ENCODE assay signal across 1 cellular context in the genomic region with DNA sequence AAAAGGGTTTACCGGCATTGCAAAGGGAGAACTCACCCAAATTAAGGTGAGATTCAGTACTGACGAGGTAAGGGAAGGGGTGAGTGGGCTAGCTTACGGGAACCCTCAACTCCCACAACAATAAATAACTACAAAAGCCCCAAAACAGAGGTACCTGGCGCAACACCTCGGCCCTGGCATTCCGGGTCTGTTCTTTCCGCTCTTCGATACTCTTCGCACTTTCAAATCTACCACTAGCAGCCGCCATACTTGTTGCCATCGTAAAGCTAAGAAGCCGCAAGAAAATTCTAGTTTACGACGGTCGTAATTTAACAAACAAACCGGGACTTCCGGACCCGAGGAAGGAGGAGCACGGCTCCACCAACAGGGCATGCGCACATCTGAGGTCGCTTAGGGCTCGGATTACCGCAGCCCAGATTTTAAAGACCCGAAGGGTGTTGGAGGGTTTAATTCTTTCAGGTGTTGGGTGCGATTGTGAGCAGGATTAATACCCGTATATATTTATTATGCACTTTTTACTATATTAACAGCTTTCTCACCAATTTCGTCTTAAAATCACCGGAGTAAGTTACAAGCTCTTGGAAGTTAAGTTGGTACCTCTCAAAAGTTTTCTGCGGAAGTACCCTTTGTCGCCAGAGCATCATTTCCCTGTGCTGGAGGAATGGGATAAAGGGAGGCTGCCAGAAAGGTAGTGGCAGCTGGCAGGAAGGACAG.
TF ChIP-seq lines count a peak whose summit lies in the region.

A gene (minus strand): TSS at position 268 of the 714 bp plus-strand sequence. CDS start 9 bp downstream, at position 259.

TF ChIP-seq in GM12878, 131 proteins besides CTCF, POLR2A, EP300 and RAD21 (continued from another document):
- no peak; the same call in 1 of the 2 replicates for TF ChIP-seq MTA3 (IDR thresholded peaks at IDR 0.05; ENCODE audit: borderline replicate concordance, low read length)
- TF ChIP-seq MYC (IDR thresholded peaks at IDR 0.05; ENCODE audit: insufficient read depth, insufficient read length, insufficient replicate concordance, low read length, severe bottlenecking) = no peak
- no peak for TF ChIP-seq CHD2 (IDR thresholded peaks at IDR 0.05; ENCODE audit: borderline replicate concordance, low read depth, low read length)
- TF ChIP-seq KLF5 (IDR thresholded peaks at IDR 0.05; ENCODE audit: partially characterized antibody) = peak; percentile 63
- no peak for TF ChIP-seq IRF4 (IDR thresholded peaks at IDR 0.05; ENCODE audit: low read depth, low read length)
- TF ChIP-seq MEF2A (IDR thresholded peaks at IDR 0.05; ENCODE audit: insufficient read depth, low read depth, low read length) = no peak
- TF ChIP-seq TCF3 (IDR thresholded peaks at IDR 0.05; ENCODE audit: borderline replicate concordance, insufficient read depth, low read depth, low read length) = no peak
- no peak; the same call in 1 of the 2 replicates for TF ChIP-seq LARP7 (IDR thresholded peaks at IDR 0.05)
- TF ChIP-seq EZH2 (IDR thresholded peaks at IDR 0.05; ENCODE audit: borderline replicate concordance, control insufficient read depth, low read depth, low read length) = no peak
- TF ChIP-seq SIN3A (IDR thresholded peaks at IDR 0.05; ENCODE audit: low read depth, low read length) = peak; percentile 86; the same call in 1 of the 2 replicates
- TF ChIP-seq JUNB (IDR thresholded peaks at IDR 0.05) = no peak
- peak; percentile 72; the same call in 1 of the 2 replicates for TF ChIP-seq SMAD5 (IDR thresholded peaks at IDR 0.05; ENCODE audit: low read depth)
- no peak for TF ChIP-seq KDM1A (IDR thresholded peaks at IDR 0.05; ENCODE audit: borderline replicate concordance)
- no peak for TF ChIP-seq ZNF274 (IDR thresholded peaks at IDR 0.05; ENCODE audit: insufficient read depth, insufficient read length)
- peak; percentile 97 for TF ChIP-seq YY1 (IDR thresholded peaks at IDR 0.05; ENCODE audit: low read depth, low read length)
- TF ChIP-seq, protein P1, sequence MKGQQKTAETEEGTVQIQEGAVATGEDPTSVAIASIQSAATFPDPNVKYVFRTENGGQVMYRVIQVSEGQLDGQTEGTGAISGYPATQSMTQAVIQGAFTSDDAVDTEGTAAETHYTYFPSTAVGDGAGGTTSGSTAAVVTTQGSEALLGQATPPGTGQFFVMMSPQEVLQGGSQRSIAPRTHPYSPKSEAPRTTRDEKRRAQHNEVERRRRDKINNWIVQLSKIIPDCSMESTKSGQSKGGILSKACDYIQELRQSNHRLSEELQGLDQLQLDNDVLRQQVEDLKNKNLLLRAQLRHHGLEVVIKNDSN (IDR thresholded peaks at IDR 0.05; ENCODE audit: borderline replicate concordance, extremely low read length, insufficient read depth, low read depth, low read length) = no peak
- TF ChIP-seq DPF2 (IDR thresholded peaks at IDR 0.05) = no peak
- TF ChIP-seq ZNF207 (IDR thresholded peaks at IDR 0.05; ENCODE audit: borderline replicate concordance) = peak; percentile 81; the same call in 1 of the 2 replicates
- TF ChIP-seq, protein P2, sequence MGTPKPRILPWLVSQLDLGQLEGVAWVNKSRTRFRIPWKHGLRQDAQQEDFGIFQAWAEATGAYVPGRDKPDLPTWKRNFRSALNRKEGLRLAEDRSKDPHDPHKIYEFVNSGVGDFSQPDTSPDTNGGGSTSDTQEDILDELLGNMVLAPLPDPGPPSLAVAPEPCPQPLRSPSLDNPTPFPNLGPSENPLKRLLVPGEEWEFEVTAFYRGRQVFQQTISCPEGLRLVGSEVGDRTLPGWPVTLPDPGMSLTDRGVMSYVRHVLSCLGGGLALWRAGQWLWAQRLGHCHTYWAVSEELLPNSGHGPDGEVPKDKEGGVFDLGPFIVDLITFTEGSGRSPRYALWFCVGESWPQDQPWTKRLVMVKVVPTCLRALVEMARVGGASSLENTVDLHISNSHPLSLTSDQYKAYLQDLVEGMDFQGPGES (IDR thresholded peaks at IDR 0.05) = no peak
- TF ChIP-seq RFX5 (IDR thresholded peaks at IDR 0.05; ENCODE audit: low read depth, low read length) = no peak
- no peak for TF ChIP-seq ESRRA (IDR thresholded peaks at IDR 0.05; ENCODE audit: low read length)
- no peak for TF ChIP-seq SREBF1 (IDR thresholded peaks at IDR 0.05; ENCODE audit: low read length)
- TF ChIP-seq NRF1 (conservative IDR thresholded peaks at IDR 0.05; ENCODE audit: low read depth, low read length) = no peak
- peak; percentile 70; the same call in 1 of the 2 replicates for TF ChIP-seq CBX5 (IDR thresholded peaks at IDR 0.05; ENCODE audit: low read depth)
- TF ChIP-seq CBX3 (IDR thresholded peaks at IDR 0.05; ENCODE audit: borderline replicate concordance, low read depth) = no peak
- TF ChIP-seq PAX8 (IDR thresholded peaks at IDR 0.05) = peak; percentile 75; the same call in 1 of the 2 replicates
- no peak for TF ChIP-seq PAX5 (IDR thresholded peaks at IDR 0.05; ENCODE audit: borderline replicate concordance, low read depth, low read length)
- TF ChIP-seq RUNX3 (IDR thresholded peaks at IDR 0.05; ENCODE audit: low read length) = peak; percentile 89
- TF ChIP-seq, protein P3, sequence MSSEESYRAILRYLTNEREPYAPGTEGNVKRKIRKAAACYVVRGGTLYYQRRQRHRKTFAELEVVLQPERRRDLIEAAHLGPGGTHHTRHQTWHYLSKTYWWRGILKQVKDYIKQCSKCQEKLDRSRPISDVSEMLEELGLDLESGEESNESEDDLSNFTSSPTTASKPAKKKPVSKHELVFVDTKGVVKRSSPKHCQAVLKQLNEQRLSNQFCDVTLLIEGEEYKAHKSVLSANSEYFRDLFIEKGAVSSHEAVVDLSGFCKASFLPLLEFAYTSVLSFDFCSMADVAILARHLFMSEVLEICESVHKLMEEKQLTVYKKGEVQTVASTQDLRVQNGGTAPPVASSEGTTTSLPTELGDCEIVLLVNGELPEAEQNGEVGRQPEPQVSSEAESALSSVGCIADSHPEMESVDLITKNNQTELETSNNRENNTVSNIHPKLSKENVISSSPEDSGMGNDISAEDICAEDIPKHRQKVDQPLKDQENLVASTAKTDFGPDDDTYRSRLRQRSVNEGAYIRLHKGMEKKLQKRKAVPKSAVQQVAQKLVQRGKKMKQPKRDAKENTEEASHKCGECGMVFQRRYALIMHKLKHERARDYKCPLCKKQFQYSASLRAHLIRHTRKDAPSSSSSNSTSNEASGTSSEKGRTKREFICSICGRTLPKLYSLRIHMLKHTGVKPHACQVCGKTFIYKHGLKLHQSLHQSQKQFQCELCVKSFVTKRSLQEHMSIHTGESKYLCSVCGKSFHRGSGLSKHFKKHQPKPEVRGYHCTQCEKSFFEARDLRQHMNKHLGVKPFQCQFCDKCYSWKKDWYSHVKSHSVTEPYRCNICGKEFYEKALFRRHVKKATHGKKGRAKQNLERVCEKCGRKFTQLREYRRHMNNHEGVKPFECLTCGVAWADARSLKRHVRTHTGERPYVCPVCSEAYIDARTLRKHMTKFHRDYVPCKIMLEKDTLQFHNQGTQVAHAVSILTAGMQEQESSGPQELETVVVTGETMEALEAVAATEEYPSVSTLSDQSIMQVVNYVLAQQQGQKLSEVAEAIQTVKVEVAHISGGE (CRISPR knock-in tag; IDR thresholded peaks at IDR 0.05) = no peak
- no peak for TF ChIP-seq NBN (IDR thresholded peaks at IDR 0.05)
TF ChIP-seq in GM12878: peak in this region for 39.
